Comparison of ENCODE assay signal across 12 cellular contexts in genomic region chr12:27667540-27667939, GRCh38. TPM values are rescaled to one million over a fixed set of nuclear protein-coding genes. Genes with fewer than 3 reads are reported as not detected.
DNase-seq lines count a peak whose midpoint lies in the region; ATAC-seq and TF ChIP-seq lines count a peak whose summit lies in the region.
"Had no signal": no experiment of that assay in that cellular context is flagged by ENCODE, and none has a peak within 500 bp of the region (broad histone marks: within the 10 kb centered on the region; RNA-seq: fewer than 3 reads in every experiment).

No MANE protein-coding gene starts in this region.

- H3K27ac ChIP-seq in right atrium auricular region (no peak overlapping the region), tibial artery (peak overlapping the region; percentile 56 to 61)
- H3K27ac ChIP-seq: pancreas, RWPE1 had no signal

- H3K9me3 ChIP-seq in right atrium auricular region, result no peaks in the 10 kb centered on the region
- H3K9me3 ChIP-seq in tibial artery, result no peaks in the 10 kb centered on the region
- H3K9me3 ChIP-seq: pancreas had no signal

- ATAC-seq in Right ventricle myocardium superior (ENCODE audit: poor library complexity) (peak; percentile 34), GM19324 (IDR thresholded peaks at IDR 0.05; ENCODE audit: low FRiP score, unreplicated experiment) (no peak)

- intact Hi-C loops in Right ventricle myocardium superior (cut with DNase I) (no loop called here), tibial artery (cut with DNase I; ENCODE audit: low total_unique reads) (no loop called here)
- intact Hi-C loops in activated CD4-positive, alpha-beta memory T cell treated with anti-CD3 and anti-CD28 coated beads for 36 hours (cut with micrococcal nuclease), result no loop called here

- H3K4me1 ChIP-seq in right atrium auricular region (peaks cover 0 to 9% of the 10 kb centered on the region in 2 donors), tibial artery (peaks cover 0 to 37% (median 4%) of the 10 kb centered on the region in 4 donors)
- H3K4me1 ChIP-seq: pancreas had no signal

- POLR2A ChIA-PET in activated CD4-positive, alpha-beta memory T cell treated with anti-CD3 and anti-CD28 coated beads for 36 hours (lab: Charles Lee), result interaction anchor here (0.7 kb wide), 1 partner anchor 8 kb away, joined by 3 read pairs; no protein-coding TSS in a partner anchor
- POLR2A ChIA-PET in GM10248 (lab: Yijun Ruan, JAX), result no interaction called here

- CTCF ChIA-PET in activated CD4-positive, alpha-beta memory T cell treated with anti-CD3 and anti-CD28 coated beads for 36 hours (lab: Charles Lee), result no interaction called here
- CTCF ChIA-PET in GM10248 (lab: Yijun Ruan, JAX), result interaction anchor here (1.3 to 2.0 kb wide), 3 partner anchors 15 to 37 kb away, joined by 3 to 5 read pairs (median 5); no protein-coding TSS in a partner anchor

- no peaks in the 10 kb centered on the region for H3K9me3 Mint-ChIP-seq in activated CD4-positive, alpha-beta memory T cell treated with anti-CD3 and anti-CD28 coated beads for 36 hours
- H3K9me3 Mint-ChIP-seq: activated T-cell treated with anti-CD3 and anti-CD28 coated beads, Interleukin-2, amount 50 U/mL, for 24 hours had no signal

- H3K4me3 ChIP-seq in right atrium auricular region (no peak overlapping the region), tibial artery (no peak overlapping the region)
- H3K4me3 ChIP-seq: lung, pancreas had no signal

- H3K27me3 ChIP-seq in right atrium auricular region (no peaks in the 10 kb centered on the region), tibial artery (no peaks in the 10 kb centered on the region)
- H3K27me3 ChIP-seq: pancreas had no signal

- H3K4me3 Mint-ChIP-seq in activated CD4-positive, alpha-beta memory T cell treated with anti-CD3 and anti-CD28 coated beads for 36 hours, result no peak overlapping the region
- H3K4me3 Mint-ChIP-seq: activated T-cell treated with anti-CD3 and anti-CD28 coated beads, Interleukin-2, amount 50 U/mL, for 24 hours had no signal

- DNase-seq in Right ventricle myocardium superior (no peak), right atrium auricular region (ENCODE audit: low spot score) (no peak), glomerular visceral epithelial cell (ENCODE audit: extremely low spot score) (peak; percentile 30), tibial artery (peak; percentile 61 to 87), D341Med (ENCODE audit: low spot score) (no peak), GM10248 (ENCODE audit: extremely low spot score) (no peak)
- peak; percentile 34 for DNase-seq in activated CD4-positive, alpha-beta memory T cell treated with anti-CD3 and anti-CD28 coated beads for 36 hours
- DNase-seq: activated T-cell treated with anti-CD3 and anti-CD28 coated beads, Interleukin-2, amount 50 U/mL, for 24 hours; pancreas had no signal

- TF ChIP-seq CTCF in right atrium auricular region (IDR thresholded peaks at IDR 0.05) (no peak), tibial artery (IDR thresholded peaks at IDR 0.05) (no peak), GM10248 (IDR thresholded peaks at IDR 0.05; ENCODE audit: control extremely low read depth, extremely low read depth, low read depth, missing control alignments) (no peak)

- H3K27ac Mint-ChIP-seq in activated CD4-positive, alpha-beta memory T cell treated with anti-CD3 and anti-CD28 coated beads for 36 hours, result no peak overlapping the region
- H3K27ac Mint-ChIP-seq: activated T-cell treated with anti-CD3 and anti-CD28 coated beads, Interleukin-2, amount 50 U/mL, for 24 hours had no signal

- H3K36me3 ChIP-seq in right atrium auricular region, result peaks cover 50% of the 10 kb centered on the region
- peaks cover 8 to 30% (median 21%) of the 10 kb centered on the region in 3 donors for H3K36me3 ChIP-seq in tibial artery

- H3K4me1 Mint-ChIP-seq in activated CD4-positive, alpha-beta memory T cell treated with anti-CD3 and anti-CD28 coated beads for 36 hours (ENCODE audit: low read depth), result no peaks in the 10 kb centered on the region

- H3K36me3 Mint-ChIP-seq in activated CD4-positive, alpha-beta memory T cell treated with anti-CD3 and anti-CD28 coated beads for 36 hours, result peaks cover 2% of the 10 kb centered on the region

- no peaks in the 10 kb centered on the region for H3K27me3 Mint-ChIP-seq in activated CD4-positive, alpha-beta memory T cell treated with anti-CD3 and anti-CD28 coated beads for 36 hours
- H3K27me3 Mint-ChIP-seq: activated T-cell treated with anti-CD3 and anti-CD28 coated beads, Interleukin-2, amount 50 U/mL, for 24 hours had no signal

RNA-seq across cellular contexts. Expression of gene REP15, which starts 28.7 kb away (rescaled TPM):
- 6.3 TPM for total RNA-seq in Right ventricle myocardium superior
- total RNA-seq in right atrium auricular region, result 1 to 10 TPM; 1.4 to 3.1 TPM
- under 1 TPM in 1 of 2 experiments, not detected in 1; 0.22 TPM for total RNA-seq in activated CD4-positive, alpha-beta memory T cell treated with anti-CD3 and anti-CD28 coated beads for 36 hours

RNA-seq across cellular contexts. Expression of gene MRPS35, which starts 43.1 kb away (rescaled TPM):
- 56.4 TPM for total RNA-seq in Right ventricle myocardium superior
- total RNA-seq in right atrium auricular region, result 10 to 100 TPM; 41.5 to 56.0 TPM
- 10 to 100 TPM; 49.2 to 50.2 TPM for total RNA-seq in activated CD4-positive, alpha-beta memory T cell treated with anti-CD3 and anti-CD28 coated beads for 36 hours

Comparison
In these comparisons a context has a peak if more than half of its experiments do, and no peak if none do; other contexts are left out.
1. DNase-seq: peak in activated CD4-positive, alpha-beta memory T cell treated with anti-CD3 and anti-CD28 coated beads for 36 hours (single experiment), glomerular visceral epithelial cell (single experiment) and tibial artery (2 of 2); none in Right ventricle myocardium superior (single experiment), right atrium auricular region (single experiment), D341Med (single experiment) and GM10248 (single experiment).
2. H3K27ac ChIP-seq: peak in tibial artery (2 of 2); none in right atrium auricular region (0 of 2).